In genomic region chr18:8609711-8610441, GRCh38 we compare ENCODE assay signal across 8 cellular contexts. TPM values are rescaled to one million over a fixed set of nuclear protein-coding genes. Genes with fewer than 3 reads are reported as not detected.
DNase-seq lines count a peak whose midpoint lies in the region; ATAC-seq, FAIRE-seq and TF ChIP-seq lines count a peak whose summit lies in the region.

No MANE protein-coding gene starts in this region.

- H3K27ac Mint-ChIP-seq in T-cell, result peak overlapping the region; percentile 51 to 76

- CTCF ChIA-PET in T-cell (lab: Charles Lee) (no interaction called here), GM10248 (lab: Yijun Ruan, JAX) (interaction anchor here (0.7 to 2.7 kb wide), 10 partner anchors 8 to 130 kb away, joined by 3 to 31 read pairs (median 4); no protein-coding TSS in a partner anchor)

- H3K36me3 ChIP-seq in duodenal mucosa (ENCODE audit: control insufficient read depth in 1 of 2, insufficient read depth in 2 of 2, low read length in 2 of 2) (peaks cover 0 to 8% of the 10 kb centered on the region in 2 donors), mucosa of stomach (ENCODE audit: control insufficient read depth, insufficient read depth, low read length) (no peaks in the 10 kb centered on the region)

- POLR2A ChIA-PET in T-cell (lab: Charles Lee), result no interaction called here
- POLR2A ChIA-PET in GM10248 (lab: Yijun Ruan, JAX), result interaction anchor here (1.1 kb wide), 1 partner anchor 8 kb away, joined by 3 read pairs; no protein-coding TSS in a partner anchor

- peaks cover 4 to 5% of the 10 kb centered on the region in 2 donors for H3K27me3 Mint-ChIP-seq in T-cell

- H3K4me1 Mint-ChIP-seq in T-cell, result peaks cover 55 to 61% (median 61%) of the 10 kb centered on the region in 3 donors

- H3K9me3 ChIP-seq in duodenal mucosa (ENCODE audit: control insufficient read depth in 1 of 2, low read length in 2 of 2) (no peaks in the 10 kb centered on the region), mucosa of stomach (ENCODE audit: control insufficient read depth, low read length) (no peaks in the 10 kb centered on the region)

- H3K4me3 ChIP-seq in duodenal mucosa (ENCODE audit: low read depth in 1 of 2, low read length in 2 of 2), result peak overlapping the region; percentile 69 to 78
- peak overlapping the region; percentile 54 for H3K4me3 ChIP-seq in mucosa of stomach (ENCODE audit: low read length)

- H3K9ac ChIP-seq in duodenal mucosa (ENCODE audit: low read depth in 1 of 2, low read length in 2 of 2), result peak overlapping the region; percentile 71 to 82
- peak overlapping the region; percentile 83 for H3K9ac ChIP-seq in mucosa of stomach (ENCODE audit: low read length)

- H3K36me3 Mint-ChIP-seq in T-cell, result peaks cover 2% of the 10 kb centered on the region

- H3K27me3 ChIP-seq in duodenal mucosa (ENCODE audit: control insufficient read depth in 1 of 2, insufficient read depth in 2 of 2, low read length in 2 of 2) (peaks cover 0 to 6% of the 10 kb centered on the region in 2 donors), mucosa of stomach (ENCODE audit: control insufficient read depth, insufficient read depth, low read length) (peaks cover 10% of the 10 kb centered on the region)

- H3K4me3 Mint-ChIP-seq in T-cell, result peak overlapping the region; percentile 82 to 86 (median 85)

- no peak for FAIRE-seq in urothelium cell line (lab: Jason Lieb, UNC)

- H3K27ac ChIP-seq in duodenal mucosa (ENCODE audit: low read depth, low read length), result peak overlapping the region; percentile 44

- no peak for TF ChIP-seq CTCF in GM10248 (IDR thresholded peaks at IDR 0.05; ENCODE audit: control extremely low read depth, extremely low read depth, low read depth, missing control alignments)

- no peaks in the 10 kb centered on the region for H3K9me3 Mint-ChIP-seq in T-cell

- peak; percentile 12 for ATAC-seq in HG03039 (IDR thresholded peaks at IDR 0.05; ENCODE audit: unreplicated experiment)
- ATAC-seq in T-cell (replicated peaks in 1 of 4), result peak in 3 of 4 experiments; percentile 6 to 8 (median 6)

- H3K4me1 ChIP-seq in duodenal mucosa (ENCODE audit: control insufficient read depth in 1 of 2, insufficient read depth in 2 of 2, low read length in 2 of 2) (peaks cover 20 to 34% of the 10 kb centered on the region in 2 donors), mucosa of stomach (ENCODE audit: control insufficient read depth, insufficient read depth, low read length) (peaks cover 16% of the 10 kb centered on the region)

- DNase-seq in NCI-H82 (lab: John Stamatoyannopoulos, UW), result peak; percentile 57
- DNase-seq in NCI-H82 treated with DMSO at 0.1 percent for 48 hours (lab: John Stamatoyannopoulos, UW; ENCODE audit: unreplicated experiment), result no peak
- peak in 7 of 34 experiments; percentile 3 to 19 (median 9) for DNase-seq in T-cell
- DNase-seq in urothelium cell line (ENCODE audit: low spot score), result peak; percentile 37
- no peak for DNase-seq in GM10248 (ENCODE audit: extremely low spot score)

RNA-seq across cellular contexts. Expression of gene RAB12, which starts 0.6 kb away (rescaled TPM):
- total RNA-seq in T-cell, result 10 to 100 TPM; 15.8 to 21.4 (median 17.5) TPM

Comparison
In these comparisons a context has a peak if more than half of its experiments do, and no peak if none do; other contexts are left out.
1. DNase-seq: peak in NCI-H82 (single experiment) and urothelium cell line (single experiment); none in NCI-H82 treated with DMSO at 0.1 percent for 48 hours (single experiment) and GM10248 (single experiment).